9 cellular contexts compared by ENCODE assay signal in the genomic region with DNA sequence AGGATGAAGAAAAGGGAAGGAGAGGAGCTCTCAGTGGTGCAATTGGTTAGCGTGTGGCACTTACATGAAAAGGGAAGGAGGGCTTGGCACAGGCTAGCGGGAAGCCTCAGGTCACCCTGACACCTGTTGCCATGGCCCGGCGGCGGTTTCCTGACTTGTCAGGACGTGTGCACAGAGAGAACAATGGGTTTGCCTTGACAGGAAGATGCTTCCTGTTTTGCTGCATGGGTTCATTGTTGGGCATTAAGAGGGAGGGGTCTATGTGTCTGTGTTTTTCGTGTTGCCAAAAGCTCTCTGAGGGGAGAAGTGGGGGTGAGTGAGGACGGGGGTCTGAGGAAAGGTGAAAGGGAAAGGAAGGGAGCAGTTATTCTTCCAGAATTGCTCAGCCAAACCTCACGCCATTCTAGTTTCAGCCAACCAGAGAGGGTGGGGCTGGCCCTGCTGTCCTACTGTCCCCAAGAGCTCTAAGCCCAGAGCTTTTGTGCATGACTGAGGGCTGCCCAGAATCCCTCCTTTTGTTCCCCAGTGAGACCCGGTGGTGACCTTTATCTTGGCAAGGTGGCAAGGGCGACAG. TPM values are rescaled to one million over a fixed set of nuclear protein-coding genes. Genes with fewer than 3 reads are reported as not detected.
DNase-seq lines count a peak whose midpoint lies in the region; ATAC-seq and TF ChIP-seq lines count a peak whose summit lies in the region.
"Had no signal": no experiment of that assay in that cellular context is flagged by ENCODE, and none has a peak within 500 bp of the region (broad histone marks: within the 10 kb centered on the region; RNA-seq: fewer than 3 reads in every experiment).

No MANE protein-coding gene starts in this region.

- H3K9me3 Mint-ChIP-seq in activated CD4-positive, alpha-beta memory T cell treated with anti-CD3 and anti-CD28 coated beads for 36 hours: peaks cover 24% of the 10 kb centered on the region

- H3K36me3 Mint-ChIP-seq in activated CD4-positive, alpha-beta memory T cell treated with anti-CD3 and anti-CD28 coated beads for 36 hours: peaks cover 28% of the 10 kb centered on the region

- H3K4me3 Mint-ChIP-seq in activated CD4-positive, alpha-beta memory T cell treated with anti-CD3 and anti-CD28 coated beads for 36 hours: peak overlapping the region; percentile 38

- 32% methylated on average over 11 of the region's 11 CpGs for WGBS in right cardiac atrium
- WGBS in testis, 2 donors: 59 to 71% methylated on average over 11 of the region's 11 CpGs

- no peaks in the 10 kb centered on the region for H3K9me3 ChIP-seq in right cardiac atrium (ENCODE audit: control insufficient read depth, low read length)
- H3K9me3 ChIP-seq in BE2C: no peaks in the 10 kb centered on the region
- H3K9me3 ChIP-seq in testis: no peaks in the 10 kb centered on the region

- H3K4me1 Mint-ChIP-seq in activated CD4-positive, alpha-beta memory T cell treated with anti-CD3 and anti-CD28 coated beads for 36 hours (ENCODE audit: low read depth): peaks cover 82% of the 10 kb centered on the region

- H3K4me3 ChIP-seq in right cardiac atrium (ENCODE audit: low read length) (no peak overlapping the region), BE2C (ENCODE audit: low read depth, low read length) (no peak overlapping the region), testis (no peak overlapping the region)
- H3K4me3 ChIP-seq: SJSA1 had no signal

- H3K27me3 Mint-ChIP-seq in activated CD4-positive, alpha-beta memory T cell treated with anti-CD3 and anti-CD28 coated beads for 36 hours: no peaks in the 10 kb centered on the region

- TF ChIP-seq CTCF in BE2C (IDR thresholded peaks at IDR 0.05; ENCODE audit: low read depth, low read length): no peak
- TF ChIP-seq CTCF in testis (IDR thresholded peaks at IDR 0.05): no peak

- H3K36me3 ChIP-seq in BE2C (no peaks in the 10 kb centered on the region), testis (ENCODE audit: low read depth, missing control alignments) (no peaks in the 10 kb centered on the region)
- H3K36me3 ChIP-seq: SJSA1 had no signal

- CTCF ChIA-PET in activated CD4-positive, alpha-beta memory T cell treated with anti-CD3 and anti-CD28 coated beads for 36 hours (lab: Charles Lee): interaction anchor here (1.6 kb wide), 1 partner anchor 22 kb away, joined by 7 read pairs; no protein-coding TSS in a partner anchor

- POLR2A ChIA-PET in activated CD4-positive, alpha-beta memory T cell treated with anti-CD3 and anti-CD28 coated beads for 36 hours (lab: Charles Lee): interaction anchor here (0.6 to 2.9 kb wide), 3 partner anchors 16 to 514 kb away, joined by 3 to 21 read pairs (median 4); no protein-coding TSS in a partner anchor

- H3K27me3 ChIP-seq in right cardiac atrium (ENCODE audit: control insufficient read depth, insufficient read depth): no peaks in the 10 kb centered on the region
- H3K27me3 ChIP-seq in BE2C: peaks cover 39% of the 10 kb centered on the region
- H3K27me3 ChIP-seq in testis: no peaks in the 10 kb centered on the region

- H3K27ac Mint-ChIP-seq in activated CD4-positive, alpha-beta memory T cell treated with anti-CD3 and anti-CD28 coated beads for 36 hours: peak overlapping the region; percentile 21

- peak; percentile 78 for ATAC-seq in GM19023 (IDR thresholded peaks at IDR 0.05; ENCODE audit: unreplicated experiment)
- ATAC-seq in HG02938 (IDR thresholded peaks at IDR 0.05; ENCODE audit: unreplicated experiment): peak; percentile 75
- peak; percentile 83 to 91 for ATAC-seq in right cardiac atrium

- H3K4me1 ChIP-seq in right cardiac atrium (ENCODE audit: control insufficient read depth, insufficient read depth, low read length): peaks cover 2% of the 10 kb centered on the region
- H3K4me1 ChIP-seq in BE2C: no peaks in the 10 kb centered on the region
- H3K4me1 ChIP-seq in testis: no peaks in the 10 kb centered on the region
- H3K4me1 ChIP-seq: SJSA1 had no signal

- intact Hi-C loops in activated CD4-positive, alpha-beta memory T cell treated with anti-CD3 and anti-CD28 coated beads for 36 hours (cut with micrococcal nuclease): loop anchor here (1.0 kb wide), 2 partner anchors 17 to 21 kb away; partner anchors contain the start of gene CCR7
- intact Hi-C loops in right cardiac atrium (cut with DNase I): no loop called here
- intact Hi-C loops in testis (cut with DNase I; ENCODE audit: low total_unique reads): no loop called here

- H3K27ac ChIP-seq in right cardiac atrium (ENCODE audit: low read length) (peak overlapping the region; percentile 55), testis (no peak overlapping the region)
- H3K27ac ChIP-seq: SJSA1 had no signal

- no peak for TF ChIP-seq POLR2A in testis (IDR thresholded peaks at IDR 0.05)

- peak; percentile 96 for DNase-seq in NCI-H2029 (lab: John Stamatoyannopoulos, UW)
- DNase-seq in activated CD4-positive, alpha-beta memory T cell treated with anti-CD3 and anti-CD28 coated beads for 36 hours: peak; percentile 82
- DNase-seq in right cardiac atrium: peak; percentile 53 to 82 (median 80)
- no peak for DNase-seq in T1000 (lab: John Stamatoyannopoulos, UW)
- DNase-seq in BE2C: no peak
- no peak for DNase-seq in testis

RNA-seq across cellular contexts. Expression of gene CCR7, which starts 17.1 kb away (rescaled TPM):
- total RNA-seq in activated CD4-positive, alpha-beta memory T cell treated with anti-CD3 and anti-CD28 coated beads for 36 hours: 100 to 1,000 TPM; 137 to 145 TPM
- under 1 TPM in 2 of 4 donors, not detected in 2; 0.19 to 0.20 TPM for total RNA-seq in right cardiac atrium
- polyA plus RNA-seq in right cardiac atrium: 0.11 TPM
- 0.39 TPM for polyA plus RNA-seq in BE2C (2012; ENCODE audit: insufficient read depth, insufficient read length, low read depth)
- total RNA-seq in testis: 1 to 10 TPM in 1 of 2 donors, under 1 TPM in 1; 0.87 to 1.3 TPM
- 1.5 TPM for polyA plus RNA-seq in testis (ENCODE audit: insufficient read depth, low read depth, low replicate concordance)
- total RNA-seq: SJSA1 had no signal

Comparison
In these comparisons a context has a peak if more than half of its experiments do, and no peak if none do; other contexts are left out.
1. DNase-seq: peak in NCI-H2029 (single experiment), activated CD4-positive, alpha-beta memory T cell treated with anti-CD3 and anti-CD28 coated beads for 36 hours (single experiment) and right cardiac atrium (3 of 3); none in T1000 (single experiment), BE2C (single experiment) and testis (single experiment).
2. RNA of gene CCR7, which starts 17.1 kb away (total RNA-seq): 137 to 145 TPM in activated CD4-positive, alpha-beta memory T cell treated with anti-CD3 and anti-CD28 coated beads for 36 hours; 0.87 to 1.3 TPM in testis and 0.19 to 0.20 TPM in right cardiac atrium; every median in the first group is over 10 times any median in the second.
3. Peak in every context shown above with its lines, with median percentiles within 50 percentile points of each other: ATAC-seq.